ENCODE assay signal across 13 cellular contexts in the genomic region with DNA sequence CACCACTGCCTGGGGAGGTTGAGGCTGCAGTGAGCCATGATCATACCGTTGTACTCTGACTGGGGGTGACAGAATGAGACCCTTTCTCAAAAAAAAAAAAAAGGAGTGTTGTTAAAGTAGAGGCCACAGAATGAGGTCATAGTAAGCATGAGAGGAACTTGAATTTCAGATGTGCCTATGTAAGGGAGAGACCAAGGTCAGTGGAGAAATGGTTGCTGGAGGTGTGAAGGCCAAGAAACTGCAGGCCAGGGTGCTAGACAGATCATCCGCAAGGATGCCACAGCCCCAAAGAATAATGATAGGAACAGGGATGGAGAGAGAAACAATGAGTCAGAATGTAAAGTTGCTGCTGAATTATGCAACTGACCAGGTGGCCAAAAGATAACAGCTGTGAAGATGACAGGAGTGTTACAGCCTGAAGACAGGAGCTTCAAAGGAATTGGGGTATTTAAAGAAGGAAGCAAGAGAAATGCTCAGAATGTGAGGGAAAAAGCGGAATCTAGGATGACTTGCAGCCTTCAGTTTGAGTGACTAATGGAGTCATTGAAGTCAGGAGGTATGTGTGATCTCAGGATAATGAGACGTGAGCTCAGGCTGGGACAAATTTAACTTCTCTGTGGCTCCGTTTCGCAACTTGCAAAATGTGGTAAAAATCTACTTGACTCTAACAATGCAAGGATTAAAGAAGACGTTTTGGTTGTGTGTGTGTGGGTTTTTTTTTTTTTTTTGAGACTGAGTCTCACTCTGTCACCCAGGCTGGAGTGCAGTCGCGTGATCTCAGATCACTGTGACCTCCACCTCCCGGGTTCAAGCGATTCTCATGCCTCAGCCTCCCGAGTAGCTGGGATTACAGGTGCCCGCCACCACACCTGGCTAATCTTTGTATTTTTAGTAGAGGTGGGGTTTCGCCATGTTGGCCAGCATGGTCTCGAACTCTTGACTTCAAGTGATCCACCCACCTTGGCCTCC. TPM values are rescaled to one million over a fixed set of nuclear protein-coding genes. Genes with fewer than 3 reads are reported as not detected.
DNase-seq lines count a peak whose midpoint lies in the region; ATAC-seq and TF ChIP-seq lines count a peak whose summit lies in the region.
"Had no signal": no experiment of that assay in that cellular context is flagged by ENCODE, and none has a peak within 500 bp of the region (broad histone marks: within the 10 kb centered on the region; RNA-seq: fewer than 3 reads in every experiment).

No MANE protein-coding gene starts in this region.

- H3K4me2 ChIP-seq in hepatocyte: no peak overlapping the region

- TF ChIP-seq POLR2A in vagina (IDR thresholded peaks at IDR 0.05): no peak

- H3K4me3 Mint-ChIP-seq in WTC11: no peak overlapping the region
- H3K4me3 Mint-ChIP-seq: T-helper 1 cell treated with Interleukin-12 subunit alpha and Interleukin-12 subunit beta and Interleukin-4 antibody, amounts not matched to agents 30 μg/mL and 1 μg/mL, for 36 hours had no signal

- no peaks in the 10 kb centered on the region for H3K4me1 Mint-ChIP-seq in WTC11

- peak overlapping the region; percentile 16 for H3K27ac Mint-ChIP-seq in WTC11
- H3K27ac Mint-ChIP-seq: T-helper 1 cell treated with Interleukin-12 subunit alpha and Interleukin-12 subunit beta and Interleukin-4 antibody, amounts not matched to agents 30 μg/mL and 1 μg/mL, for 36 hours had no signal

- intact Hi-C loops in vagina (cut with DNase I): no loop called here

- H3K9me3 ChIP-seq in hepatocyte (ENCODE audit: low read depth): no peaks in the 10 kb centered on the region
- H3K9me3 ChIP-seq in vagina: no peaks in the 10 kb centered on the region
- H3K9me3 ChIP-seq: esophagus squamous epithelium had no signal

- H3K36me3 ChIP-seq in hepatocyte (replicated peaks; ENCODE audit: insufficient read depth, low read depth) (no peaks in the 10 kb centered on the region), vagina (peaks cover 0 to 13% of the 10 kb centered on the region in 2 donors)

- no peaks in the 10 kb centered on the region for H3K9me3 Mint-ChIP-seq in WTC11
- H3K9me3 Mint-ChIP-seq: T-helper 1 cell treated with Interleukin-12 subunit alpha and Interleukin-12 subunit beta and Interleukin-4 antibody, amounts not matched to agents 30 μg/mL and 1 μg/mL, for 36 hours had no signal

- POLR2A ChIA-PET in AG04449 (lab: Yijun Ruan, JAX) (interaction anchor here (0.7 kb wide), 1 partner anchor 11 kb away, joined by 3 read pairs; no protein-coding TSS in a partner anchor), WTC11 (lab: Charles Lee) (no interaction called here)

- peak; percentile 65 for DNase-seq in AG04449 (ENCODE audit: low read depth, low spot score)
- DNase-seq in HT1080 (ENCODE audit: low read depth): peak; percentile 11
- DNase-seq in WTC11 (ENCODE audit: low spot score): no peak
- DNase-seq in islet precursor cell: peak; percentile 65
- no peak for DNase-seq in hepatocyte (ENCODE audit: low spot score)
- DNase-seq in vagina (ENCODE audit: extremely low spot score in 2 of 2): no peak
- no peak for DNase-seq in NCI-H1048 (lab: John Stamatoyannopoulos, UW)
- DNase-seq in NCI-H2196 (lab: John Stamatoyannopoulos, UW; ENCODE audit: unreplicated experiment): no peak
- DNase-seq: esophagus squamous epithelium, NCI-H510A had no signal

- peaks cover 57% of the 10 kb centered on the region for H3K36me3 Mint-ChIP-seq in WTC11

- TF ChIP-seq CTCF in AG04449 (IDR thresholded peaks at IDR 0.05; ENCODE audit: insufficient read depth, low read length, missing control alignments): no peak
- TF ChIP-seq CTCF in WTC11 (IDR thresholded peaks at IDR 0.05): no peak
- TF ChIP-seq CTCF in hepatocyte (IDR thresholded peaks at IDR 0.05; ENCODE audit: poor library complexity): no peak
- TF ChIP-seq CTCF in vagina (IDR thresholded peaks at IDR 0.05): no peak

- no peaks in the 10 kb centered on the region for H3K79me2 ChIP-seq in hepatocyte

- H3K9me2 ChIP-seq in hepatocyte (replicated peaks; ENCODE audit: insufficient read depth): no peaks in the 10 kb centered on the region

- H2AFZ ChIP-seq in hepatocyte: no peak overlapping the region

- no peaks in the 10 kb centered on the region for H4K20me1 ChIP-seq in hepatocyte (ENCODE audit: insufficient read depth, poor library complexity, severe bottlenecking)

- H3K27me3 Mint-ChIP-seq in WTC11 (ENCODE audit: low read depth): no peaks in the 10 kb centered on the region

- 92% methylated on average over 14 of the region's 15 CpGs for WGBS in hepatocyte (ENCODE audit: low lambda C conversion rate, missing lambda C conversion rate)

- H3K27ac ChIP-seq in hepatocyte (no peak overlapping the region), vagina (no peak overlapping the region)
- H3K27ac ChIP-seq: esophagus squamous epithelium had no signal

- CTCF ChIA-PET in AG04449 (lab: Yijun Ruan, JAX): interaction anchor here (1.1 kb wide), 1 partner anchor 20 kb away, joined by 3 read pairs; no protein-coding TSS in a partner anchor
- CTCF ChIA-PET in WTC11 (lab: Charles Lee): no interaction called here

- H3K4me1 ChIP-seq in hepatocyte (ENCODE audit: insufficient read depth) (no peaks in the 10 kb centered on the region), vagina (no peaks in the 10 kb centered on the region)
- H3K4me1 ChIP-seq: esophagus squamous epithelium had no signal

- no peak overlapping the region for H3K4me3 ChIP-seq in AG04449 (ENCODE audit: low read depth, low read length)
- H3K4me3 ChIP-seq in hepatocyte: no peak overlapping the region
- no peak overlapping the region for H3K4me3 ChIP-seq in vagina
- H3K4me3 ChIP-seq: esophagus squamous epithelium, lung, skin epidermis had no signal

- no peak for ATAC-seq in WTC11

- H3K27me3 ChIP-seq in hepatocyte (no peaks in the 10 kb centered on the region), vagina (no peaks in the 10 kb centered on the region)
- H3K27me3 ChIP-seq: esophagus squamous epithelium had no signal

TF ChIP-seq in WTC11, 78 proteins besides CTCF, POLR2A, EP300 and RAD21:
- no peak for TF ChIP-seq TEAD4 (CRISPR knock-in tag; IDR thresholded peaks at IDR 0.05)
- no peak for TF ChIP-seq KAT7 (CRISPR knock-in tag; IDR thresholded peaks at IDR 0.05; ENCODE audit: borderline replicate concordance)
- no peak for TF ChIP-seq PRRX2 (CRISPR knock-in tag; IDR thresholded peaks at IDR 0.05)
- no peak for TF ChIP-seq IRF2 (CRISPR knock-in tag; IDR thresholded peaks at IDR 0.05; ENCODE audit: borderline replicate concordance, low read depth)
- TF ChIP-seq, protein P1, sequence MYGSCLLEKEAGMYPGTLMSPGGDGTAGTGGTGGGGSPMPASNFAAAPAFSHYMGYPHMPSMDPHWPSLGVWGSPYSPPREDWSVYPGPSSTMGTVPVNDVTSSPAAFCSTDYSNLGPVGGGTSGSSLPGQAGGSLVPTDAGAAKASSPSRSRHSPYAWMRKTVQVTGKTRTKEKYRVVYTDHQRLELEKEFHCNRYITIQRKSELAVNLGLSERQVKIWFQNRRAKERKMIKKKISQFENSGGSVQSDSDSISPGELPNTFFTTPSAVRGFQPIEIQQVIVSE (CRISPR knock-in tag; IDR thresholded peaks at IDR 0.05; ENCODE audit: borderline replicate concordance): no peak
- no peak for TF ChIP-seq ZNF416 (CRISPR knock-in tag; IDR thresholded peaks at IDR 0.05)
- no peak for TF ChIP-seq SOX15 (CRISPR knock-in tag; IDR thresholded peaks at IDR 0.05)
- no peak for TF ChIP-seq NR3C1 (CRISPR knock-in tag; conservative IDR thresholded peaks at IDR 0.05; ENCODE audit: low read depth)
- no peak for TF ChIP-seq ZNF396 (CRISPR knock-in tag; IDR thresholded peaks at IDR 0.05; ENCODE audit: borderline replicate concordance)
- TF ChIP-seq ZNF121 (CRISPR knock-in tag; IDR thresholded peaks at IDR 0.05): no peak
- TF ChIP-seq STAT6 (CRISPR knock-in tag; conservative IDR thresholded peaks at IDR 0.05; ENCODE audit: low read depth): no peak
- TF ChIP-seq EMX1 (CRISPR knock-in tag; IDR thresholded peaks at IDR 0.05): no peak
- TF ChIP-seq ETV6 (CRISPR knock-in tag; IDR thresholded peaks at IDR 0.05): no peak

RNA-seq across cellular contexts. Expression of gene TYW1B, which starts 22.2 kb away (rescaled TPM):
- total RNA-seq in HT1080 (2014; rRNA removed; shearing (Covaris generic)): 1.7 TPM in 2 replicates
- polyA plus RNA-seq in HT1080 (2015; cell fraction: cytosol; rRNA removed): 0.60 TPM in 2 replicates
- polyA plus RNA-seq in HT1080 (2015; cell fraction: nucleus; rRNA removed): 0.94 and 1.3 TPM in 2 replicates
- 5.6 to 6.7 TPM (median 5.7 TPM) in 3 replicates for total RNA-seq in WTC11 (2021)
- 1.9 TPM in 2 replicates for total RNA-seq in hepatocyte
- polyA plus RNA-seq in hepatocyte: 1.7 and 2.0 TPM in 2 replicates
- total RNA-seq in vagina: 6.9 TPM

Comparison
In these comparisons a context has a peak if more than half of its experiments do, and no peak if none do; other contexts are left out.
1. DNase-seq: peak in AG04449 (single experiment), HT1080 (single experiment) and islet precursor cell (single experiment); none in WTC11 (single experiment), hepatocyte (single experiment), vagina (0 of 2), NCI-H1048 (single experiment) and NCI-H2196 (single experiment).